In genomic region chr4:134720030-134720429, GRCh38 we compare ENCODE assay signal across 30 cellular contexts.
DNase-seq lines count a peak whose midpoint lies in the region; ATAC-seq, FAIRE-seq and TF ChIP-seq lines count a peak whose summit lies in the region.
"Had no signal": no experiment of that assay in that cellular context is flagged by ENCODE, and none has a peak within 500 bp of the region (broad histone marks: within the 10 kb centered on the region; RNA-seq: fewer than 3 reads in every experiment).

No MANE protein-coding gene starts in this region.

- H3K27ac ChIP-seq in HepG2 (ENCODE audit: extremely low read length, insufficient read depth, low read length) (no peak overlapping the region), right lobe of liver (no peak overlapping the region), IMR-90 (ENCODE audit: insufficient read depth, low read length) (no peak overlapping the region)
- H3K27ac ChIP-seq in effector memory CD4-positive, alpha-beta T cell (ENCODE audit: insufficient read depth, low read length, poor library complexity, severe bottlenecking): no peak overlapping the region
- H3K27ac ChIP-seq: 22Rv1; A549; BLaER1; BLaER1 treated with 17β-estradiol and CSF1 and Interleukin-3, amounts not matched to agents 10 nM and 100 nM; C4-2B had no signal

- H3K36me3 ChIP-seq in HepG2 (replicated peaks in 1 of 2; ENCODE audit: control insufficient read depth in 1 of 2, insufficient read depth in 2 of 2, low read length in 2 of 2) (no peaks in the 10 kb centered on the region), right lobe of liver (no peaks in the 10 kb centered on the region), IMR-90 (ENCODE audit: control insufficient read depth, insufficient read depth, low read length) (no peaks in the 10 kb centered on the region)
- H3K36me3 ChIP-seq in effector memory CD4-positive, alpha-beta T cell (ENCODE audit: control insufficient read depth, insufficient read depth, low read length): no peaks in the 10 kb centered on the region
- H3K36me3 ChIP-seq: BE2C; BLaER1; BLaER1 treated with 17β-estradiol and CSF1 and Interleukin-3, amounts not matched to agents 10 nM and 100 nM had no signal

- TF ChIP-seq EP300 in HepG2 (IDR thresholded peaks at IDR 0.05; ENCODE audit: low read depth in 2 of 2, low read length in 2 of 2) (no peak), HepG2 (CRISPR knock-in tag; IDR thresholded peaks at IDR 0.05; ENCODE audit: borderline replicate concordance) (no peak)

- no peak overlapping the region for H4K8ac ChIP-seq in IMR-90 (ENCODE audit: low read depth in 2 of 2, low read length in 2 of 2)

- intact Hi-C loops in HepG2 (cut with micrococcal nuclease; ENCODE audit: unreplicated experiment) (no loop called here), right lobe of liver (cut with DNase I) (no loop called here), IMR-90 (cut with micrococcal nuclease) (no loop called here)

- no peak for FAIRE-seq in HepG2 (lab: Jason Lieb, UNC)
- FAIRE-seq: A549, D721Med had no signal

- H3K9me3 ChIP-seq in HepG2 (ENCODE audit: low read length) (no peaks in the 10 kb centered on the region), right lobe of liver (no peaks in the 10 kb centered on the region), IMR-90 (ENCODE audit: control insufficient read depth, insufficient read depth, low read length) (no peaks in the 10 kb centered on the region)
- no peaks in the 10 kb centered on the region for H3K9me3 ChIP-seq in effector memory CD4-positive, alpha-beta T cell (ENCODE audit: control insufficient read depth, low read length)
- H3K9me3 ChIP-seq: A549; BE2C; BLaER1; BLaER1 treated with 17β-estradiol and CSF1 and Interleukin-3, amounts not matched to agents 10 nM and 100 nM; Caco-2 had no signal

- no peak for TF ChIP-seq RAD21 in HepG2 (CRISPR knock-in tag; IDR thresholded peaks at IDR 0.05)
- TF ChIP-seq RAD21 in IMR-90 (IDR thresholded peaks at IDR 0.05; ENCODE audit: low read length): no peak

- H4K5ac ChIP-seq in IMR-90 (ENCODE audit: low read depth, low read length): no peak overlapping the region

- H3K9me1 ChIP-seq in IMR-90 (ENCODE audit: insufficient read depth, low read length): no peaks in the 10 kb centered on the region

- H4K91ac ChIP-seq in IMR-90 (ENCODE audit: insufficient read depth, low read depth, low read length): no peak overlapping the region

- H3K4me3 ChIP-seq in HepG2 (replicated peaks in 1 of 3; ENCODE audit: insufficient read depth in 1 of 3, low read depth in 2 of 3, low read length in 3 of 3) (no peak overlapping the region), right lobe of liver (no peak overlapping the region), IMR-90 (ENCODE audit: insufficient read depth, low read depth, low read length) (no peak overlapping the region)
- no peak overlapping the region for H3K4me3 ChIP-seq in effector memory CD4-positive, alpha-beta T cell (ENCODE audit: insufficient read depth, low read depth, low read length, poor library complexity, severe bottlenecking)
- H3K4me3 ChIP-seq: A549; BLaER1; BLaER1 treated with 17β-estradiol and CSF1 and Interleukin-3, amounts not matched to agents 10 nM and 100 nM had no signal

- H2AFZ ChIP-seq in HepG2 (ENCODE audit: low read length) (no peak overlapping the region), IMR-90 (replicated peaks; ENCODE audit: low read length, poor library complexity) (no peak overlapping the region)

- H3K4me2 ChIP-seq in HepG2 (ENCODE audit: low read depth, low read length) (no peak overlapping the region), IMR-90 (ENCODE audit: low read depth, low read length) (no peak overlapping the region)
- H3K4me2 ChIP-seq: A549; BLaER1; BLaER1 treated with 17β-estradiol and CSF1 and Interleukin-3, amounts not matched to agents 10 nM and 100 nM had no signal

- H3K14ac ChIP-seq in IMR-90 (replicated peaks; ENCODE audit: low read depth, low read length): no peak overlapping the region

- TF ChIP-seq POLR2A in HepG2 (IDR thresholded peaks at IDR 0.05; ENCODE audit: insufficient read depth in 1 of 2, low read depth in 2 of 2, low read length in 2 of 2) (no peak), right lobe of liver (IDR thresholded peaks at IDR 0.05) (no peak), IMR-90 (IDR thresholded peaks at IDR 0.05; ENCODE audit: low read depth, low read length) (no peak)

- TF ChIP-seq CTCF in HepG2 (CRISPR knock-in tag; IDR thresholded peaks at IDR 0.05) (no peak), right lobe of liver (IDR thresholded peaks at IDR 0.05) (no peak), IMR-90 (conservative IDR thresholded peaks at IDR 0.05; ENCODE audit: low read depth, low read length) (no peak)

- dilution Hi-C loops in IMR-90 (cut with HindIII; ENCODE audit: low sequenced_read_pairs, unreplicated experiment): no loop called here

- H2BK15ac ChIP-seq in IMR-90 (ENCODE audit: low read depth, low read length): no peak overlapping the region

- H4K20me1 ChIP-seq in HepG2 (ENCODE audit: insufficient read depth, low read length) (no peaks in the 10 kb centered on the region), IMR-90 (ENCODE audit: insufficient read depth, low read length) (no peaks in the 10 kb centered on the region)
- H4K20me1 ChIP-seq: BLaER1; BLaER1 treated with 17β-estradiol and CSF1 and Interleukin-3, amounts not matched to agents 10 nM and 100 nM had no signal

- CTCF ChIA-PET in HepG2 (lab: Yijun Ruan, JAX; ENCODE audit: low intra/inter-chr PET ratio, low total read pairs): no interaction called here
- CTCF ChIA-PET in IMR-90 (lab: Yijun Ruan, JAX): no interaction called here

- H2AK5ac ChIP-seq in IMR-90 (ENCODE audit: low read depth, low read length): no peak overlapping the region

- H2BK5ac ChIP-seq in IMR-90 (ENCODE audit: low read depth, low read length, poor library complexity, severe bottlenecking): no peak overlapping the region

- H3K18ac ChIP-seq in IMR-90 (ENCODE audit: low read depth, low read length): no peak overlapping the region

- H3K4me1 ChIP-seq in HepG2 (ENCODE audit: insufficient read depth, low read length) (no peaks in the 10 kb centered on the region), right lobe of liver (no peaks in the 10 kb centered on the region), IMR-90 (ENCODE audit: control insufficient read depth, insufficient read depth, low read length) (no peaks in the 10 kb centered on the region)
- H3K4me1 ChIP-seq in effector memory CD4-positive, alpha-beta T cell (ENCODE audit: control insufficient read depth, insufficient read depth, low read length, poor library complexity, severe bottlenecking): no peaks in the 10 kb centered on the region
- H3K4me1 ChIP-seq: A549; BE2C; BLaER1; BLaER1 treated with 17β-estradiol and CSF1 and Interleukin-3, amounts not matched to agents 10 nM and 100 nM; Caco-2 had no signal

- H3K9ac ChIP-seq in HepG2 (ENCODE audit: insufficient read depth, low read depth, low read length): no peak overlapping the region
- H3K9ac ChIP-seq in IMR-90 (ENCODE audit: low read depth, low read length): no peak overlapping the region
- H3K9ac ChIP-seq: BLaER1; BLaER1 treated with 17β-estradiol and CSF1 and Interleukin-3, amounts not matched to agents 10 nM and 100 nM had no signal

- 6% methylated on average over 1 of the region's 1 CpG for WGBS in HepG2 (ENCODE audit: low lambda C conversion rate)
- 43% methylated on average over 1 of the region's 1 CpG for WGBS in right lobe of liver (ENCODE audit: insufficient coverage, low coverage, low lambda C conversion rate, missing lambda C conversion rate)
- no CpG with 5 or more reads among the region's 1 CpG for WGBS in IMR-90 (ENCODE audit: extremely low coverage in 2 of 2, insufficient read length in 1 of 2), 2 experiments

- H3K27me3 ChIP-seq in HepG2 (ENCODE audit: control insufficient read depth in 1 of 2, insufficient read depth in 2 of 2, low read length in 2 of 2) (no peaks in the 10 kb centered on the region), right lobe of liver (no peaks in the 10 kb centered on the region), IMR-90 (ENCODE audit: control insufficient read depth, insufficient read depth, low read length) (no peaks in the 10 kb centered on the region)
- H3K27me3 ChIP-seq in effector memory CD4-positive, alpha-beta T cell (replicated peaks; ENCODE audit: control insufficient read depth, insufficient read depth, low read length, poor library complexity, severe bottlenecking): no peaks in the 10 kb centered on the region
- H3K27me3 ChIP-seq: BE2C; BLaER1; BLaER1 treated with 17β-estradiol and CSF1 and Interleukin-3, amounts not matched to agents 10 nM and 100 nM had no signal

- ATAC-seq in HepG2: no peak
- ATAC-seq in right lobe of liver: no peak
- ATAC-seq in IMR-90 (ENCODE audit: low read depth): no peak
- ATAC-seq: A549; CD8-positive, alpha-beta T cell had no signal

- H3K79me2 ChIP-seq in HepG2 (ENCODE audit: insufficient read depth, low read length): no peaks in the 10 kb centered on the region

- in situ Hi-C loops in HepG2 (cut with HindIII; ENCODE audit: extremely low pct_ligation_motif_present, low pct_unique_long_range_greater_than_20kb): no loop called here
- in situ Hi-C loops in IMR-90 (cut with MboI; ENCODE audit: low sequenced_read_pairs): no loop called here

- no peak overlapping the region for H3K23ac ChIP-seq in IMR-90 (ENCODE audit: low read depth, low read length)

- DNase-seq in HepG2 (ENCODE audit: low spot score) (no peak), right lobe of liver (no peak), IMR-90 (no peak)
- DNase-seq in effector memory CD4-positive, alpha-beta T cell: no peak
- DNase-seq: 8988T; ACHN; AML-193; BE2C; C1 segment of cervical spinal cord; Caco-2; Calu3; CD4-positive, alpha-beta memory T cell; CD4-positive, alpha-beta T cell; CD4-positive, CD25-positive, alpha-beta regulatory T cell; CD8-positive, alpha-beta memory T cell; CD8-positive, alpha-beta T cell; COR-L47; DMS 273 treated with DMSO at 0.1 percent for 48 hours; DMS153; DMS53; DMS79; DMS79 treated with DMSO at 0.1 percent for 48 hours; DND-41; EL had no signal

- POLR2A ChIA-PET in HepG2 (lab: Yijun Ruan, JAX): no interaction called here
- POLR2A ChIA-PET in IMR-90 (lab: Charles Lee; ENCODE audit: unreplicated experiment): no interaction called here

- no peaks in the 10 kb centered on the region for H3K79me1 ChIP-seq in IMR-90 (ENCODE audit: low read depth in 1 of 2, low read length in 2 of 2)

- no peak overlapping the region for H3K4ac ChIP-seq in IMR-90 (ENCODE audit: low read depth, low read length)

- H2AK9ac ChIP-seq in IMR-90 (replicated peaks; ENCODE audit: low read depth, low read length, poor library complexity): no peak overlapping the region

- BruUV-seq in HepG2 (replicated peaks; lab: Mats Ljungman, UMichigan): no TSS peak
- no TSS peak for BruUV-seq in IMR-90 (replicated peaks; lab: Mats Ljungman, UMichigan)

- H2BK120ac ChIP-seq in IMR-90 (ENCODE audit: low read depth, low read length): no peak overlapping the region

- H2BK20ac ChIP-seq in IMR-90 (ENCODE audit: low read depth, low read length): no peak overlapping the region

- no peak overlapping the region for H3K56ac ChIP-seq in IMR-90 (ENCODE audit: extremely low read depth, insufficient read depth, low read length)

TF ChIP-seq in HepG2, 621 proteins besides CTCF, POLR2A, EP300 and RAD21 (continues in another document):
- TF ChIP-seq CEBPB (IDR thresholded peaks at IDR 0.05; ENCODE audit: borderline replicate concordance, low read depth, low read length): peak; percentile 69

TF ChIP-seq in IMR-90, 13 proteins besides CTCF, POLR2A, EP300 and RAD21:
- TF ChIP-seq RFX5 (IDR thresholded peaks at IDR 0.05; ENCODE audit: low read depth, low read length) (no peak), CEBPB (IDR thresholded peaks at IDR 0.05; ENCODE audit: low read depth, low read length) (peak; percentile 76)
